10 cellular contexts compared by ENCODE assay signal in the genomic region with DNA sequence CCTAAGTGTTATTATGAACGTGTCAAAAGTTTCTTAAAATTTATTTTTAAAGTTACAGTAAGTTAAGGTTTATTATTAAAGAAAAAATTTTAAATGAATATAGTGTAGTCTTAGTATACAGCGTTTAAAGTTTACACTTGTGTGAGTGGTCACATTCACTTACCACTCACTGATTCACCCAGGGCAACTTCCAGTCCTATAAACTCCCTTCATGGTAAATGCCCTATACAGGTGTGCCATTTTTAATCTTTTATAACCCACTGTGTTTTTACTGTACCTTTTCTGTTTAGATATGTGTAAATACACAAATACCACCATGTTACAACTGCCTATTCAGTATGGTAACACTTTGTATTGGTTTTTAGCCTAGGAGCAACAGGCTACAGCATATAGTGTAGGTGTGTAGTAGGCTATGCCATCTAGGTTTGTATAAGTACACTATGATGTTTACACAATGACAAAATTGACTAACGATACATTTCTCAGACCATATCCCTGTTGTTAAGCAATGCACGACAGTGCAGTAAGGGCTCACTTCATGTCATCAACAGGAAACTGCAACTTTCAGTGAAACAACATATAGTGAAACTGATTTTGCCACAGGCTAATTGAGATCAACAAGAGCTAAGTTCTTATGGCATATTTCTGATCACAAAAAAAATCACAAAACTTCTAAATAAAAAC.
DNase-seq lines count a peak whose midpoint lies in the region; ATAC-seq, FAIRE-seq and TF ChIP-seq lines count a peak whose summit lies in the region.
"Had no signal": no experiment of that assay in that cellular context is flagged by ENCODE, and none has a peak within 500 bp of the region (broad histone marks: within the 10 kb centered on the region; RNA-seq: fewer than 3 reads in every experiment).

No MANE protein-coding gene starts in this region.

- H3K27ac Mint-ChIP-seq in progenitor cell of endocrine pancreas, result no peak overlapping the region

- in situ Hi-C loops in ACHN (cut with HindIII; ENCODE audit: low pct_ligation_motif_present, low pct_unique_long_range_greater_than_20kb, low sequenced_read_pairs), result no loop called here

- FAIRE-seq in GM12892 (lab: Jason Lieb, UNC), result peak; percentile 92

- no peaks in the 10 kb centered on the region for H3K36me3 Mint-ChIP-seq in progenitor cell of endocrine pancreas (ENCODE audit: insufficient read depth)

- TF ChIP-seq POLR2A in GM12892 (IDR thresholded peaks at IDR 0.05; ENCODE audit: low read depth, low read length), result no peak

- H3K9me3 Mint-ChIP-seq in progenitor cell of endocrine pancreas (ENCODE audit: low read depth), result no peaks in the 10 kb centered on the region

- H3K4me3 Mint-ChIP-seq in progenitor cell of endocrine pancreas (ENCODE audit: low read depth), result no peak overlapping the region

- no peak for TF ChIP-seq CTCF in GM20000 (IDR thresholded peaks at IDR 0.05; ENCODE audit: extremely low read depth, missing control alignments)
- TF ChIP-seq CTCF in fibroblast of pulmonary artery (IDR thresholded peaks at IDR 0.05; ENCODE audit: low read length, missing control alignments), result no peak
- no peak for TF ChIP-seq CTCF in progenitor cell of endocrine pancreas (IDR thresholded peaks at IDR 0.05; ENCODE audit: unreplicated experiment)

- peaks cover 13% of the 10 kb centered on the region for H3K4me1 Mint-ChIP-seq in progenitor cell of endocrine pancreas (ENCODE audit: low read depth)

- peak; percentile 74 for ATAC-seq in HG03342 (IDR thresholded peaks at IDR 0.05; ENCODE audit: unreplicated experiment)
- ATAC-seq: gastroesophageal sphincter had no signal

- peaks cover 3% of the 10 kb centered on the region for H3K27me3 Mint-ChIP-seq in progenitor cell of endocrine pancreas

- H3K4me3 ChIP-seq in fibroblast of pulmonary artery (replicated peaks; ENCODE audit: low read depth, low read length), result no peak overlapping the region
- H3K4me3 ChIP-seq: gastroesophageal sphincter, sigmoid colon had no signal

- DNase-seq in GM12892 (ENCODE audit: insufficient read length) (no peak), GM20000 (ENCODE audit: low spot score) (peak; percentile 40), fibroblast of pulmonary artery (ENCODE audit: low read depth) (peak; percentile 17), ACHN (no peak), progenitor cell of endocrine pancreas (ENCODE audit: low spot score, unreplicated experiment) (no peak), retina (no peak)
- no peak for DNase-seq in stimulated activated naive CD4-positive, alpha-beta T cell (lab: John Stamatoyannopoulos, UW)
- DNase-seq: sigmoid colon had no signal

Comparison
In these comparisons a context has a peak if more than half of its experiments do, and no peak if none do; other contexts are left out.
1. DNase-seq: peak in GM20000 (single experiment) and fibroblast of pulmonary artery (single experiment); none in GM12892 (single experiment), ACHN (single experiment), progenitor cell of endocrine pancreas (single experiment), stimulated activated naive CD4-positive, alpha-beta T cell (0 of 6) and retina (single experiment).